In the genomic region with DNA sequence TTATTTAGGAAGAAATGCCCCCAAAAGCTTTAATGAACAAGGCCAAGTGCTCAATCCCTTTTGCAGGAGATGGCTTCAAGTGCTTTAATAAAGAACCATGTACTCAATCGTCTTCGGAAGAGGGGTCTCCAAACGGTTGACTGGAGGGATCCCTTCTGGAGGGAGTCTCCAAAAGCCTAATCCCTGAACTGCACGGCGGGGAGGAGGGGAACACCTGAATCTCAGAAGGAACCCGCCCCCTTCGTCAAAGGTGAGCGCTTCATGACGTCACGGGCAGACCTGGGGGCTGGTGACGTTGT, we compare ENCODE assay signal across 8 cellular contexts. TPM values are rescaled to one million over a fixed set of nuclear protein-coding genes. Genes with fewer than 3 reads are reported as not detected.
DNase-seq lines count a peak whose midpoint lies in the region; ATAC-seq and TF ChIP-seq lines count a peak whose summit lies in the region.

No MANE protein-coding gene starts in this region.

- intact Hi-C loops in left ventricle myocardium inferior (cut with micrococcal nuclease): no loop called here
- intact Hi-C loops in cardiac septum (cut with DNase I): no loop called here
- intact Hi-C loops in activated T-helper 2 cell treated with anti-CD3 and anti-CD28 coated beads, Interferon-gamma antibody, Interleukin-2, Interleukin-4, amounts not matched to agents 10 μg/mL and 5 μg/mL and 100 μg/mL, durations not matched to agents 14 hours and 24 hours and 36 hours (cut with micrococcal nuclease): no loop called here

- no peaks in the 10 kb centered on the region for H3K9me3 Mint-ChIP-seq in activated T-helper 2 cell treated with anti-CD3 and anti-CD28 coated beads, Interferon-gamma antibody, Interleukin-2, Interleukin-4, amounts not matched to agents 10 μg/mL and 5 μg/mL and 100 μg/mL, durations not matched to agents 14 hours and 24 hours and 36 hours
- H3K9me3 Mint-ChIP-seq in glutamatergic neuron (ENCODE audit: unreplicated experiment): peaks cover 9% of the 10 kb centered on the region

- H3K27me3 Mint-ChIP-seq in activated T-helper 2 cell treated with anti-CD3 and anti-CD28 coated beads, Interferon-gamma antibody, Interleukin-2, Interleukin-4, amounts not matched to agents 10 μg/mL and 5 μg/mL and 100 μg/mL, durations not matched to agents 14 hours and 24 hours and 36 hours (ENCODE audit: low read depth): no peaks in the 10 kb centered on the region
- H3K27me3 Mint-ChIP-seq in glutamatergic neuron (ENCODE audit: unreplicated experiment): peaks cover 5% of the 10 kb centered on the region

- H3K27ac Mint-ChIP-seq in activated T-helper 2 cell treated with anti-CD3 and anti-CD28 coated beads, Interferon-gamma antibody, Interleukin-2, Interleukin-4, amounts not matched to agents 10 μg/mL and 5 μg/mL and 100 μg/mL, durations not matched to agents 14 hours and 24 hours and 36 hours: peak overlapping the region; percentile 96
- peak overlapping the region; percentile 86 for H3K27ac Mint-ChIP-seq in glutamatergic neuron (ENCODE audit: unreplicated experiment)

- no peak for ATAC-seq in GM19023 (IDR thresholded peaks at IDR 0.05; ENCODE audit: unreplicated experiment)

- no peaks in the 10 kb centered on the region for H3K9me3 ChIP-seq in left ventricle myocardium inferior (replicated peaks)

- peaks cover 49% of the 10 kb centered on the region for H3K36me3 Mint-ChIP-seq in activated T-helper 2 cell treated with anti-CD3 and anti-CD28 coated beads, Interferon-gamma antibody, Interleukin-2, Interleukin-4, amounts not matched to agents 10 μg/mL and 5 μg/mL and 100 μg/mL, durations not matched to agents 14 hours and 24 hours and 36 hours (ENCODE audit: low read depth)
- H3K36me3 Mint-ChIP-seq in glutamatergic neuron (ENCODE audit: unreplicated experiment): no peaks in the 10 kb centered on the region

- H3K4me1 ChIP-seq in left ventricle myocardium inferior: peaks cover 38% of the 10 kb centered on the region

- no peaks in the 10 kb centered on the region for H3K27me3 ChIP-seq in left ventricle myocardium inferior (ENCODE audit: low read depth)

- H3K4me3 Mint-ChIP-seq in activated T-helper 2 cell treated with anti-CD3 and anti-CD28 coated beads, Interferon-gamma antibody, Interleukin-2, Interleukin-4, amounts not matched to agents 10 μg/mL and 5 μg/mL and 100 μg/mL, durations not matched to agents 14 hours and 24 hours and 36 hours (ENCODE audit: low read depth): peak overlapping the region; percentile 98
- H3K4me3 Mint-ChIP-seq in glutamatergic neuron (ENCODE audit: unreplicated experiment): peak overlapping the region; percentile 100

- H3K36me3 ChIP-seq in left ventricle myocardium inferior: peaks cover 69% of the 10 kb centered on the region

- peaks cover 22% of the 10 kb centered on the region for H3K4me1 Mint-ChIP-seq in activated T-helper 2 cell treated with anti-CD3 and anti-CD28 coated beads, Interferon-gamma antibody, Interleukin-2, Interleukin-4, amounts not matched to agents 10 μg/mL and 5 μg/mL and 100 μg/mL, durations not matched to agents 14 hours and 24 hours and 36 hours (ENCODE audit: low read depth)
- peaks cover 5% of the 10 kb centered on the region for H3K4me1 Mint-ChIP-seq in glutamatergic neuron (ENCODE audit: low read depth, unreplicated experiment)

- H3K4me3 ChIP-seq in left ventricle myocardium inferior (peak overlapping the region; percentile 99), skeletal muscle cell (ENCODE audit: low read depth, low read length) (peak overlapping the region; percentile 72)

- in situ Hi-C loops in GM13976 (cut with MboI; ENCODE audit: low sequenced_read_pairs, unreplicated experiment): no loop called here

- DNase-seq in left ventricle myocardium inferior: no peak
- DNase-seq in cardiac septum (ENCODE audit: low spot score): no peak
- no peak for DNase-seq in activated T-helper 2 cell treated with anti-CD3 and anti-CD28 coated beads, Interferon-gamma antibody, Interleukin-2, Interleukin-4, amounts not matched to agents 10 μg/mL and 5 μg/mL and 100 μg/mL, durations not matched to agents 14 hours and 24 hours and 36 hours (ENCODE audit: low spot score)
- DNase-seq in glutamatergic neuron: no peak
- DNase-seq in skeletal muscle cell (ENCODE audit: low read depth): no peak
- no peak for DNase-seq in AG08396 (ENCODE audit: low spot score)
- DNase-seq in GM13976 (ENCODE audit: low spot score): no peak

- peak overlapping the region; percentile 98 for H3K27ac ChIP-seq in left ventricle myocardium inferior (replicated peaks)

- no peak for TF ChIP-seq CTCF in left ventricle myocardium inferior (IDR thresholded peaks at IDR 0.05; ENCODE audit: borderline replicate concordance)
- TF ChIP-seq CTCF in glutamatergic neuron (IDR thresholded peaks at IDR 0.05; ENCODE audit: partially characterized antibody, unreplicated experiment): no peak
- TF ChIP-seq CTCF in GM13976 (IDR thresholded peaks at IDR 0.05; ENCODE audit: borderline replicate concordance, control extremely low read depth, extremely low read depth, insufficient read depth, missing control alignments): no peak

RNA-seq across cellular contexts. Expression of gene PAF1, which starts 0.5 kb away (rescaled TPM):
- total RNA-seq in left ventricle myocardium inferior (33.2 TPM), cardiac septum (38.0 TPM), glutamatergic neuron (ENCODE audit: unreplicated experiment) (36.2 TPM)
- total RNA-seq in activated T-helper 2 cell treated with anti-CD3 and anti-CD28 coated beads, Interferon-gamma antibody, Interleukin-2, Interleukin-4, amounts not matched to agents 10 μg/mL and 5 μg/mL and 100 μg/mL, durations not matched to agents 14 hours and 24 hours and 36 hours: 49.5 and 51.1 TPM in 2 replicates

RNA-seq across cellular contexts. Expression of gene MED29, which starts 0.8 kb away (rescaled TPM):
- total RNA-seq in left ventricle myocardium inferior (25.7 TPM), cardiac septum (26.3 TPM), glutamatergic neuron (ENCODE audit: unreplicated experiment) (30.1 TPM)
- total RNA-seq in activated T-helper 2 cell treated with anti-CD3 and anti-CD28 coated beads, Interferon-gamma antibody, Interleukin-2, Interleukin-4, amounts not matched to agents 10 μg/mL and 5 μg/mL and 100 μg/mL, durations not matched to agents 14 hours and 24 hours and 36 hours: 32.3 and 34.7 TPM in 2 replicates

RNA-seq across cellular contexts. Expression of gene ZFP36, which starts 16.2 kb away (rescaled TPM):
- 34.8 TPM for total RNA-seq in left ventricle myocardium inferior
- total RNA-seq in cardiac septum: 53.0 TPM
- 45.4 and 46.9 TPM in 2 replicates for total RNA-seq in activated T-helper 2 cell treated with anti-CD3 and anti-CD28 coated beads, Interferon-gamma antibody, Interleukin-2, Interleukin-4, amounts not matched to agents 10 μg/mL and 5 μg/mL and 100 μg/mL, durations not matched to agents 14 hours and 24 hours and 36 hours
- 3.1 TPM for total RNA-seq in glutamatergic neuron (ENCODE audit: unreplicated experiment)

RNA-seq across cellular contexts. Expression of gene PLEKHG2, which starts 22.1 kb away (rescaled TPM):
- total RNA-seq in left ventricle myocardium inferior (14.1 TPM), cardiac septum (25.1 TPM), glutamatergic neuron (ENCODE audit: unreplicated experiment) (205 TPM)
- total RNA-seq in activated T-helper 2 cell treated with anti-CD3 and anti-CD28 coated beads, Interferon-gamma antibody, Interleukin-2, Interleukin-4, amounts not matched to agents 10 μg/mL and 5 μg/mL and 100 μg/mL, durations not matched to agents 14 hours and 24 hours and 36 hours: 49.8 and 50.7 TPM in 2 replicates

RNA-seq across cellular contexts. Expression of gene RPS16, which starts 45.3 kb away (rescaled TPM):
- 1,107 TPM for total RNA-seq in left ventricle myocardium inferior
- 1,084 TPM for total RNA-seq in cardiac septum
- 2,627 and 2,674 TPM in 2 replicates for total RNA-seq in activated T-helper 2 cell treated with anti-CD3 and anti-CD28 coated beads, Interferon-gamma antibody, Interleukin-2, Interleukin-4, amounts not matched to agents 10 μg/mL and 5 μg/mL and 100 μg/mL, durations not matched to agents 14 hours and 24 hours and 36 hours
- total RNA-seq in glutamatergic neuron (ENCODE audit: unreplicated experiment): 912 TPM
